Comparison of ENCODE assay signal across 1 cellular context in the genomic region with DNA sequence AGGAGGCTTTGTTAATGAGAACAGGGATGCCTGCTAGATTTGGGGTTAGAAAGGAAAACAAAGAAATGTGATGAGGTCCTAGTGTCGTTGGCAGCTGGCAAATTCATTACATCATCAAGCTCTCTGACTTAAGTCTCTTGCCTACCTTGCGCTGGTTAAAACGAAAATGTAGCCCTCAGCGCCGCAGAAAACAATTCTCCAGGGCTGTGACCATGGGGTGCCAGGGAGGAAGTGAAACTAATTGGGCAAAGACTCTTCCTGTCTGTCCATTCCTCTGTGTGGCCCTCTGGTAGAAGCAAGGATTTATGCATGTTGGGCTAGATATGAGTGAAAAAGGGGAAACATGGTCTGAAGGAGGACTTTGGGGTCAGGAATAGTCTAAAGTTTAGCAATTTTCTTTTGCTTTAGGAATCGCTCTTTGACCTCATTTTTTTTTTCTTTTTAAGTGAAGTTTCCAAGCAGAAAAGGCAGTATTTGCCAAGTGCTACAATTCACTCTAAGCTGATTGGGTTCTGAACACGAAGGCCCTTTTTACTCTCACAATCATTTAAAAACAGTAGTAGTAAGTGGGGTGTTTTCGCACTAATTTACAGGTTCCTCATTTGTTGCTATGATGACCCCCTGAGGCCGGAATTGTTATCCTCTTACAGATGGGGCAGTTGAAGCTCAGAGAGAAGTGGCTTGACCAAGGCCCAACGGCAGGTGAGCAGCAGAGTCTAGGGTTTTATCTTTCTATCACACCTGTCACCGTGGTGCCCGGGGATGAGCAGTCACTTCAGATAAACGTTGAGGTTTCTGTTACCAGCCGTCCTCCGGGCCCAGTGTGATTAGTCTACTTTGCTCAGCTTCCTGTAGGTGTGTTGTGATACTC.
TF ChIP-seq lines count a peak whose summit lies in the region.

No MANE protein-coding gene starts in this region.

TF ChIP-seq in HepG2, 621 proteins besides CTCF, POLR2A, EP300 and RAD21:
- TF ChIP-seq, protein P1, sequence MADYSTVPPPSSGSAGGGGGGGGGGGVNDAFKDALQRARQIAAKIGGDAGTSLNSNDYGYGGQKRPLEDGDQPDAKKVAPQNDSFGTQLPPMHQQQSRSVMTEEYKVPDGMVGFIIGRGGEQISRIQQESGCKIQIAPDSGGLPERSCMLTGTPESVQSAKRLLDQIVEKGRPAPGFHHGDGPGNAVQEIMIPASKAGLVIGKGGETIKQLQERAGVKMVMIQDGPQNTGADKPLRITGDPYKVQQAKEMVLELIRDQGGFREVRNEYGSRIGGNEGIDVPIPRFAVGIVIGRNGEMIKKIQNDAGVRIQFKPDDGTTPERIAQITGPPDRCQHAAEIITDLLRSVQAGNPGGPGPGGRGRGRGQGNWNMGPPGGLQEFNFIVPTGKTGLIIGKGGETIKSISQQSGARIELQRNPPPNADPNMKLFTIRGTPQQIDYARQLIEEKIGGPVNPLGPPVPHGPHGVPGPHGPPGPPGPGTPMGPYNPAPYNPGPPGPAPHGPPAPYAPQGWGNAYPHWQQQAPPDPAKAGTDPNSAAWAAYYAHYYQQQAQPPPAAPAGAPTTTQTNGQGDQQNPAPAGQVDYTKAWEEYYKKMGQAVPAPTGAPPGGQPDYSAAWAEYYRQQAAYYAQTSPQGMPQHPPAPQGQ (CRISPR knock-in tag; IDR thresholded peaks at IDR 0.05; ENCODE audit: borderline replicate concordance) = no peak
- no peak for TF ChIP-seq ZNF468 (CRISPR knock-in tag; IDR thresholded peaks at IDR 0.05)
- TF ChIP-seq ZNF101 (CRISPR knock-in tag; IDR thresholded peaks at IDR 0.05; ENCODE audit: borderline replicate concordance, low read depth) = no peak
- TF ChIP-seq SMYD3 (CRISPR knock-in tag; IDR thresholded peaks at IDR 0.05) = no peak
- no peak for TF ChIP-seq KLF16 (CRISPR knock-in tag; IDR thresholded peaks at IDR 0.05)
- TF ChIP-seq NPAS2 (CRISPR knock-in tag; IDR thresholded peaks at IDR 0.05; ENCODE audit: borderline replicate concordance) = no peak
- no peak for TF ChIP-seq SMC3 (IDR thresholded peaks at IDR 0.05; ENCODE audit: low read length)
- TF ChIP-seq, protein P2, sequence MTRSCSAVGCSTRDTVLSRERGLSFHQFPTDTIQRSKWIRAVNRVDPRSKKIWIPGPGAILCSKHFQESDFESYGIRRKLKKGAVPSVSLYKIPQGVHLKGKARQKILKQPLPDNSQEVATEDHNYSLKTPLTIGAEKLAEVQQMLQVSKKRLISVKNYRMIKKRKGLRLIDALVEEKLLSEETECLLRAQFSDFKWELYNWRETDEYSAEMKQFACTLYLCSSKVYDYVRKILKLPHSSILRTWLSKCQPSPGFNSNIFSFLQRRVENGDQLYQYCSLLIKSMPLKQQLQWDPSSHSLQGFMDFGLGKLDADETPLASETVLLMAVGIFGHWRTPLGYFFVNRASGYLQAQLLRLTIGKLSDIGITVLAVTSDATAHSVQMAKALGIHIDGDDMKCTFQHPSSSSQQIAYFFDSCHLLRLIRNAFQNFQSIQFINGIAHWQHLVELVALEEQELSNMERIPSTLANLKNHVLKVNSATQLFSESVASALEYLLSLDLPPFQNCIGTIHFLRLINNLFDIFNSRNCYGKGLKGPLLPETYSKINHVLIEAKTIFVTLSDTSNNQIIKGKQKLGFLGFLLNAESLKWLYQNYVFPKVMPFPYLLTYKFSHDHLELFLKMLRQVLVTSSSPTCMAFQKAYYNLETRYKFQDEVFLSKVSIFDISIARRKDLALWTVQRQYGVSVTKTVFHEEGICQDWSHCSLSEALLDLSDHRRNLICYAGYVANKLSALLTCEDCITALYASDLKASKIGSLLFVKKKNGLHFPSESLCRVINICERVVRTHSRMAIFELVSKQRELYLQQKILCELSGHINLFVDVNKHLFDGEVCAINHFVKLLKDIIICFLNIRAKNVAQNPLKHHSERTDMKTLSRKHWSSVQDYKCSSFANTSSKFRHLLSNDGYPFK (CRISPR knock-in tag; IDR thresholded peaks at IDR 0.05; ENCODE audit: borderline replicate concordance) = no peak
- TF ChIP-seq MED8 (CRISPR knock-in tag; IDR thresholded peaks at IDR 0.05; ENCODE audit: insufficient replicate concordance) = no peak
- TF ChIP-seq ZNF850 (CRISPR knock-in tag; conservative IDR thresholded peaks at IDR 0.05) = no peak
- no peak for TF ChIP-seq HHEX (CRISPR knock-in tag; IDR thresholded peaks at IDR 0.05)
- no peak for TF ChIP-seq BRD4 (CRISPR knock-in tag; IDR thresholded peaks at IDR 0.05)
- TF ChIP-seq ZNF570 (CRISPR knock-in tag; IDR thresholded peaks at IDR 0.05; ENCODE audit: borderline replicate concordance) = no peak
- TF ChIP-seq ELF1 (CRISPR knock-in tag; IDR thresholded peaks at IDR 0.05) = no peak
- no peak for TF ChIP-seq NFE2L2 (IDR thresholded peaks at IDR 0.05; ENCODE audit: low read length)
- no peak for TF ChIP-seq BHLHE40 (IDR thresholded peaks at IDR 0.05; ENCODE audit: low read length)
- TF ChIP-seq, protein P3, sequence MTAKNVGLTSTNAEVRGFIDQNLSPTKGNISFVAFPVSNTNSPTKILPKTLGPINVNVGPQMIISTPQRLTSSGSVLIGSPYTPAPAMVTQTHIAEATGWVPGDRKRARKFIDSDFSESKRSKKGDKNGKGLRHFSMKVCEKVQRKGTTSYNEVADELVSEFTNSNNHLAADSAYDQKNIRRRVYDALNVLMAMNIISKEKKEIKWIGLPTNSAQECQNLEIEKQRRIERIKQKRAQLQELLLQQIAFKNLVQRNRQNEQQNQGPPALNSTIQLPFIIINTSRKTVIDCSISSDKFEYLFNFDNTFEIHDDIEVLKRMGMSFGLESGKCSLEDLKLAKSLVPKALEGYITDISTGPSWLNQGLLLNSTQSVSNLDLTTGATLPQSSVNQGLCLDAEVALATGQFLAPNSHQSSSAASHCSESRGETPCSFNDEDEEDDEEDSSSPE (CRISPR knock-in tag; IDR thresholded peaks at IDR 0.05) = no peak
- no peak for TF ChIP-seq NFIC (IDR thresholded peaks at IDR 0.05; ENCODE audit: low read length)
- TF ChIP-seq ASH2L (IDR thresholded peaks at IDR 0.05; ENCODE audit: insufficient read length, low read depth, low read length) = no peak
TF ChIP-seq in HepG2: peak in this region for 0.
